Comparison of ENCODE assay signal across 7 cellular contexts in genomic region chr3:4772171-4772804, GRCh38.
DNase-seq lines count a peak whose midpoint lies in the region; ATAC-seq and TF ChIP-seq lines count a peak whose summit lies in the region.

No MANE protein-coding gene starts in this region.

- no peak overlapping the region for H2BK120ac ChIP-seq in mesenchymal stem cell (ENCODE audit: low read depth, low read length)

- peak overlapping the region; percentile 39 for H3K9ac ChIP-seq in mesenchymal stem cell (ENCODE audit: low read length)

- CTCF ChIA-PET in PC-9 (lab: Charles Lee): no interaction called here

- no peak overlapping the region for H2AFZ ChIP-seq in PC-9
- H2AFZ ChIP-seq in mesenchymal stem cell (ENCODE audit: low read depth, low read length): no peak overlapping the region

- intact Hi-C loops in PC-9 (cut with micrococcal nuclease; ENCODE audit: unreplicated experiment) (no loop called here), thyroid gland (cut with DNase I) (no loop called here)

- no peaks in the 10 kb centered on the region for H3K9me2 ChIP-seq in PC-9 (ENCODE audit: insufficient read depth)

- H3K27ac ChIP-seq in PC-9: peak overlapping the region; percentile 60
- H3K27ac ChIP-seq in mesenchymal stem cell (ENCODE audit: low read length, poor library complexity, severe bottlenecking): no peak overlapping the region
- peak overlapping the region; percentile 30 to 56 (median 42) for H3K27ac ChIP-seq in thyroid gland

- H3K4me1 ChIP-seq in PC-9 (replicated peaks; ENCODE audit: insufficient read depth) (peaks cover 11% of the 10 kb centered on the region), mesenchymal stem cell (ENCODE audit: control insufficient read depth, insufficient read depth, low read depth, low read length) (peaks cover 2% of the 10 kb centered on the region), thyroid gland (peaks cover 0 to 15% of the 10 kb centered on the region in 2 donors)

- no peaks in the 10 kb centered on the region for H3K79me2 ChIP-seq in PC-9 (ENCODE audit: low read depth)

- no peak overlapping the region for H3K14ac ChIP-seq in mesenchymal stem cell (ENCODE audit: low read length in 2 of 2)

- DNase-seq in PC-9: peak in 1 of 2 experiments; percentile 69
- peak; percentile 45 for DNase-seq in dermis blood vessel endothelial cell
- DNase-seq in mesenchymal stem cell: peak; percentile 24
- peak; percentile 34 to 41 for DNase-seq in thyroid gland
- no peak for DNase-seq in activated gamma-delta T cell treated with Interleukin-2 at 50 U/mL for 16 hours
- DNase-seq in NCI-H2029 (lab: John Stamatoyannopoulos, UW): no peak

- no peak overlapping the region for H2BK5ac ChIP-seq in mesenchymal stem cell (ENCODE audit: low read depth, low read length, poor library complexity, severe bottlenecking)

- H2AK5ac ChIP-seq in mesenchymal stem cell (ENCODE audit: low read length, severe bottlenecking): no peak overlapping the region

- H3K4me3 ChIP-seq in PC-9 (no peak overlapping the region), mesenchymal stem cell (ENCODE audit: insufficient read depth in 1 of 2, low read depth in 1 of 2, low read length in 2 of 2) (no peak overlapping the region), thyroid gland (replicated peaks in 1 of 3) (no peak overlapping the region)

- no peaks in the 10 kb centered on the region for H3K27me3 ChIP-seq in PC-9 (ENCODE audit: insufficient read depth, low read depth)
- no peaks in the 10 kb centered on the region for H3K27me3 ChIP-seq in mesenchymal stem cell (ENCODE audit: control insufficient read depth in 1 of 2, insufficient read depth in 1 of 2, low read length in 2 of 2)
- no peaks in the 10 kb centered on the region for H3K27me3 ChIP-seq in thyroid gland

- peaks cover 3% of the 10 kb centered on the region; the same call in 1 of the 2 replicates for H3F3A ChIP-seq in PC-9 (ENCODE audit: insufficient read depth, low read depth)

- POLR2A ChIA-PET in PC-9 (lab: Charles Lee; ENCODE audit: unreplicated experiment): no interaction called here

- H2BK15ac ChIP-seq in mesenchymal stem cell (ENCODE audit: low read depth, poor library complexity, severe bottlenecking): peak overlapping the region; percentile 4

- no peak overlapping the region for H4K91ac ChIP-seq in mesenchymal stem cell (ENCODE audit: low read length)

- no peak for TF ChIP-seq CTCF in PC-9 (conservative IDR thresholded peaks at IDR 0.05)
- no peak for TF ChIP-seq CTCF in thyroid gland (IDR thresholded peaks at IDR 0.05)

- H3K36me3 ChIP-seq in PC-9 (ENCODE audit: low read depth) (no peaks in the 10 kb centered on the region), mesenchymal stem cell (ENCODE audit: control insufficient read depth in 1 of 2, insufficient read depth in 2 of 2, low read depth in 1 of 2, low read length in 2 of 2) (no peaks in the 10 kb centered on the region), thyroid gland (peaks cover 0 to 4% of the 10 kb centered on the region in 2 donors)

- ATAC-seq in GM21367 (IDR thresholded peaks at IDR 0.05; ENCODE audit: unreplicated experiment): no peak

- H4K20me1 ChIP-seq in PC-9 (ENCODE audit: insufficient read depth): no peaks in the 10 kb centered on the region

- H3K18ac ChIP-seq in mesenchymal stem cell (ENCODE audit: low read depth in 1 of 2, low read length in 2 of 2): no peak overlapping the region

- no peak overlapping the region for H4K8ac ChIP-seq in mesenchymal stem cell (ENCODE audit: low read length)

- no peak overlapping the region for H3K4ac ChIP-seq in mesenchymal stem cell (ENCODE audit: low read depth in 1 of 2, low read length in 2 of 2)

- H3K4me2 ChIP-seq in PC-9 (no peak overlapping the region), mesenchymal stem cell (ENCODE audit: low read length, poor library complexity, severe bottlenecking) (no peak overlapping the region)

- no peak overlapping the region for H2BK12ac ChIP-seq in mesenchymal stem cell (ENCODE audit: low read length in 2 of 2)

- BruUV-seq in PC-9 (replicated peaks; lab: Mats Ljungman, UMichigan): no TSS peak

- H3K79me1 ChIP-seq in mesenchymal stem cell (replicated peaks; ENCODE audit: low read length, poor library complexity, severe bottlenecking): no peaks in the 10 kb centered on the region

- no peak for TF ChIP-seq POLR2A in thyroid gland (IDR thresholded peaks at IDR 0.05)

- WGBS in mesenchymal stem cell: 90% methylated on average over 2 of the region's 4 CpGs
- WGBS in thyroid gland, 2 donors: 58 to 71% methylated on average over 4 of the region's 4 CpGs

- H3K23ac ChIP-seq in mesenchymal stem cell (ENCODE audit: low read length in 2 of 2): no peak overlapping the region

- H3K9me3 ChIP-seq in PC-9 (ENCODE audit: insufficient read depth, low read depth) (no peaks in the 10 kb centered on the region), mesenchymal stem cell (ENCODE audit: control insufficient read depth, low read length) (no peaks in the 10 kb centered on the region), thyroid gland (no peaks in the 10 kb centered on the region)

Comparison
In these comparisons a context has a peak if more than half of its experiments do, and no peak if none do; other contexts are left out.
1. DNase-seq: peak in dermis blood vessel endothelial cell (single experiment), mesenchymal stem cell (single experiment) and thyroid gland (2 of 2); none in activated gamma-delta T cell treated with Interleukin-2 at 50 U/mL for 16 hours (single experiment) and NCI-H2029 (single experiment).